In genomic region chr10:125201108-125201524, GRCh38 we compare ENCODE assay signal across 1 cellular context.
TF ChIP-seq lines count a peak whose summit lies in the region.

No MANE protein-coding gene starts in this region.

TF ChIP-seq in SK-N-SH treated with all-trans-retinoic acid at 6 μM for 48 hours, 23 proteins besides CTCF, POLR2A, EP300 and RAD21 (continued from another document):
- TF ChIP-seq, protein P1, sequence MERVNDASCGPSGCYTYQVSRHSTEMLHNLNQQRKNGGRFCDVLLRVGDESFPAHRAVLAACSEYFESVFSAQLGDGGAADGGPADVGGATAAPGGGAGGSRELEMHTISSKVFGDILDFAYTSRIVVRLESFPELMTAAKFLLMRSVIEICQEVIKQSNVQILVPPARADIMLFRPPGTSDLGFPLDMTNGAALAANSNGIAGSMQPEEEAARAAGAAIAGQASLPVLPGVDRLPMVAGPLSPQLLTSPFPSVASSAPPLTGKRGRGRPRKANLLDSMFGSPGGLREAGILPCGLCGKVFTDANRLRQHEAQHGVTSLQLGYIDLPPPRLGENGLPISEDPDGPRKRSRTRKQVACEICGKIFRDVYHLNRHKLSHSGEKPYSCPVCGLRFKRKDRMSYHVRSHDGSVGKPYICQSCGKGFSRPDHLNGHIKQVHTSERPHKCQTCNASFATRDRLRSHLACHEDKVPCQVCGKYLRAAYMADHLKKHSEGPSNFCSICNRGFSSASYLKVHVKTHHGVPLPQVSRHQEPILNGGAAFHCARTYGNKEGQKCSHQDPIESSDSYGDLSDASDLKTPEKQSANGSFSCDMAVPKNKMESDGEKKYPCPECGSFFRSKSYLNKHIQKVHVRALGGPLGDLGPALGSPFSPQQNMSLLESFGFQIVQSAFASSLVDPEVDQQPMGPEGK (CRISPR knock-in tag; IDR thresholded peaks at IDR 0.05; ENCODE audit: borderline replicate concordance): no peak
- TF ChIP-seq CSRNP3 (CRISPR knock-in tag; IDR thresholded peaks at IDR 0.05): no peak
- TF ChIP-seq ESRRG (CRISPR knock-in tag; IDR thresholded peaks at IDR 0.05): no peak
- TF ChIP-seq PPARA (CRISPR knock-in tag; IDR thresholded peaks at IDR 0.05; ENCODE audit: borderline replicate concordance): no peak
